ENCODE assay signal across 7 cellular contexts in genomic region chr3:47512416-47513124, GRCh38. TPM values are rescaled to one million over a fixed set of nuclear protein-coding genes. Genes with fewer than 3 reads are reported as not detected.
DNase-seq lines count a peak whose midpoint lies in the region; ATAC-seq and TF ChIP-seq lines count a peak whose summit lies in the region.

No MANE protein-coding gene starts in this region.

- TF ChIP-seq POLR2A in prostate gland (IDR thresholded peaks at IDR 0.05), result no peak

- peaks cover 18% of the 10 kb centered on the region for H3K4me1 Mint-ChIP-seq in activated T-cell treated with anti-CD3 and anti-CD28 coated beads, Interleukin-2, amount 50 U/mL, for 72 hours (ENCODE audit: low read depth)
- no peaks in the 10 kb centered on the region for H3K4me1 Mint-ChIP-seq in glutamatergic neuron (ENCODE audit: low read depth, unreplicated experiment)

- H3K27ac Mint-ChIP-seq in activated T-cell treated with anti-CD3 and anti-CD28 coated beads, Interleukin-2, amount 50 U/mL, for 72 hours, result peak overlapping the region; percentile 99
- peak overlapping the region; percentile 90 for H3K27ac Mint-ChIP-seq in glutamatergic neuron (ENCODE audit: unreplicated experiment)

- no peaks in the 10 kb centered on the region for H3K27me3 ChIP-seq in prostate gland (replicated peaks; ENCODE audit: insufficient read depth)

- H3K9me3 Mint-ChIP-seq in activated T-cell treated with anti-CD3 and anti-CD28 coated beads, Interleukin-2, amount 50 U/mL, for 72 hours, result no peaks in the 10 kb centered on the region
- H3K9me3 Mint-ChIP-seq in glutamatergic neuron (ENCODE audit: unreplicated experiment), result peaks cover 3% of the 10 kb centered on the region

- no peak for TF ChIP-seq CTCF in glutamatergic neuron (IDR thresholded peaks at IDR 0.05; ENCODE audit: partially characterized antibody, unreplicated experiment)
- TF ChIP-seq CTCF in prostate gland (IDR thresholded peaks at IDR 0.05), result no peak

- DNase-seq in MV-4-11 (lab: John Stamatoyannopoulos, UW) (peak; percentile 11), glutamatergic neuron (peak; percentile 24), prostate gland (ENCODE audit: low spot score) (peak; percentile 14), NCI-H2081 treated with DMSO at 0.1 percent for 48 hours (lab: John Stamatoyannopoulos, UW) (no peak)
- DNase-seq in activated T-cell treated with anti-CD3 and anti-CD28 coated beads, Interleukin-2, amount 50 U/mL, for 72 hours, result peak; percentile 37

- no peaks in the 10 kb centered on the region for H3K36me3 ChIP-seq in prostate gland

- no peaks in the 10 kb centered on the region for H3K27me3 Mint-ChIP-seq in activated T-cell treated with anti-CD3 and anti-CD28 coated beads, Interleukin-2, amount 50 U/mL, for 72 hours (ENCODE audit: low read depth)
- peaks cover 13% of the 10 kb centered on the region for H3K27me3 Mint-ChIP-seq in glutamatergic neuron (ENCODE audit: unreplicated experiment)

- peaks cover 6% of the 10 kb centered on the region for H3K4me1 ChIP-seq in prostate gland (replicated peaks)

- ATAC-seq in GM18907 (IDR thresholded peaks at IDR 0.05; ENCODE audit: unreplicated experiment) (peak; percentile 14), GM19035 (IDR thresholded peaks at IDR 0.05; ENCODE audit: unreplicated experiment) (no peak)
- ATAC-seq in activated T-cell treated with anti-CD3 and anti-CD28 coated beads, Interleukin-2, amount 50 U/mL, for 72 hours (replicated peaks in 1 of 2), result peak in 1 of 2 donors; percentile 14

- 14% methylated on average over 36 of the region's 36 CpGs for WGBS in prostate gland

- intact Hi-C loops in prostate gland (cut with DNase I), result no loop called here

- H3K9me3 ChIP-seq in prostate gland, result no peaks in the 10 kb centered on the region

- peak overlapping the region; percentile 73 to 74 for H3K4me3 ChIP-seq in prostate gland

- H3K4me3 Mint-ChIP-seq in activated T-cell treated with anti-CD3 and anti-CD28 coated beads, Interleukin-2, amount 50 U/mL, for 72 hours, result peak overlapping the region; percentile 95 to 97
- H3K4me3 Mint-ChIP-seq in glutamatergic neuron (ENCODE audit: unreplicated experiment), result peak overlapping the region; percentile 94

- H3K36me3 Mint-ChIP-seq in activated T-cell treated with anti-CD3 and anti-CD28 coated beads, Interleukin-2, amount 50 U/mL, for 72 hours (ENCODE audit: insufficient read depth in 2 of 2), result peaks cover 2 to 13% of the 10 kb centered on the region in 2 donors
- H3K36me3 Mint-ChIP-seq in glutamatergic neuron (ENCODE audit: unreplicated experiment), result no peaks in the 10 kb centered on the region

- peak overlapping the region; percentile 94 to 96 for H3K27ac ChIP-seq in prostate gland

RNA-seq across cellular contexts. Expression of gene ELP6, which starts 0.9 kb away (rescaled TPM):
- 10 to 100 TPM; 44.4 to 45.5 TPM for total RNA-seq in activated T-cell treated with anti-CD3 and anti-CD28 coated beads, Interleukin-2, amount 50 U/mL, for 72 hours
- total RNA-seq in glutamatergic neuron (ENCODE audit: unreplicated experiment), result 40.0 TPM
- total RNA-seq in prostate gland, result 10 to 100 TPM; 34.7 to 45.8 TPM

RNA-seq across cellular contexts. Expression of gene SCAP, which starts 36.8 kb away (rescaled TPM):
- 10 to 100 TPM; 57.3 to 60.4 TPM for total RNA-seq in activated T-cell treated with anti-CD3 and anti-CD28 coated beads, Interleukin-2, amount 50 U/mL, for 72 hours
- 82.7 TPM for total RNA-seq in glutamatergic neuron (ENCODE audit: unreplicated experiment)
- 100 to 1,000 TPM in 1 of 2 donors, 10 to 100 TPM in 1; 71.5 to 230 TPM for total RNA-seq in prostate gland
